Comparison of ENCODE assay signal across 1 cellular context in the genomic region with DNA sequence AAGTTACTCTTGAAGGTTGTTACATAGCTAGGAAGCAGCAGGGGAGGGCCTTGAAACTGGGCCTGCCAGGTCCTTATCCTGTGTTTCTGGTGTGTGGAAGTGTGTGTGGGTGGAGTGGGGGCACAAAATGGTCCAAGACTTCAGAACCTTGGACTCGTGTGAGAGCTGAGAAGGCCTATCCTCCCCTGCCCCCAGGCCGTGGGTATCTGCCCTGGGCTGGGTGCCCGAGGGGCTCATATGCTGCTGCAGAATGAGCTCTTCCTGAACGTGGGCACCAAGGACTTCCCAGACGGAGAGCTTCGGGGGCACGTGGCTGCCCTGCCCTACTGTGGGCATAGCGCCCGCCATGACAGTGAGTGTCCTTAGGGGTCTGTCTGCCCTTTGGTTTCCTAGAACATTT.
TF ChIP-seq lines count a peak whose summit lies in the region.

No MANE protein-coding gene starts in this region.

TF ChIP-seq in K562, 482 proteins besides CTCF, POLR2A, EP300 and RAD21:
- no peak for TF ChIP-seq SIN3A (IDR thresholded peaks at IDR 0.05; ENCODE audit: borderline replicate concordance in 2 of 2, control insufficient read depth in 1 of 2, low read depth in 2 of 2, low read length in 2 of 2)
- no peak for TF ChIP-seq PURB (CRISPR knock-in tag; IDR thresholded peaks at IDR 0.05; ENCODE audit: low read depth)
- TF ChIP-seq SPI1 (IDR thresholded peaks at IDR 0.05; ENCODE audit: borderline replicate concordance, low read depth, low read length) = 0 out of 2 replicates have a peak, but pooled peaks have one; percentile 2
